Comparison of ENCODE assay signal across 1 cellular context in the genomic region with DNA sequence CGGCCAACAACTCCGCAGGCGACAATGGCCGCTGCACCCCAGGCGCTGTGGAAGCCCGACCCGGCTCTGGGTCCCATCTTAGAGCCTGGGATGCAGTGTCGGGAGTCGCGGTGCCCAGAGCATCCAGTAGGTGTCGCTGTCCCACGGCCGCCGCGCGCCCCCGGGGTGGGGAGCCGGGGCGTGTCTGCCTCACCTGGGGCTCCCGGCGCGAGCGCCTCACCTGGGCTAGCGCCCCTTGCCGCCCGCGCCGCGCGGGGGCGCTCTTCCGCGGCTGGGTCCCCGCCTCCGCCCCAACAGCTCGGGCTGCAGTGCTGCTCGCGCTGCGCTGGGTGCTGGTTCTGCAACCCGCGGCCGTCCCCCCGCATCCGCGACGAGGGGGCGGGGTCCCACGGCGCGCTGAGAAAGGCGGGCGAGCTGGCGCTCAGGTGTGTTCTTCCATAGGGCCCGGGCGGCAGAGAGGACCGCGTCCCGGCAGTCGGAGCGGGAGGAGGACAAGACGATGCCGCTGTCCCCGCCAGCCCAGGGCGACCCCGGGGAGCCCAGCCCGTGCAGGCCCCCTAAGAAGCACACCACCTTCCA.
TF ChIP-seq lines count a peak whose summit lies in the region.

TSS of gene CRYBG1 (plus strand) at position 308 of the 579 bp plus-strand sequence. CDS start at position 500, 192 bp downstream.

TF ChIP-seq in HepG2, 621 proteins besides CTCF, POLR2A, EP300 and RAD21 (continued from another document and continues in another):
- TF ChIP-seq, protein P1, sequence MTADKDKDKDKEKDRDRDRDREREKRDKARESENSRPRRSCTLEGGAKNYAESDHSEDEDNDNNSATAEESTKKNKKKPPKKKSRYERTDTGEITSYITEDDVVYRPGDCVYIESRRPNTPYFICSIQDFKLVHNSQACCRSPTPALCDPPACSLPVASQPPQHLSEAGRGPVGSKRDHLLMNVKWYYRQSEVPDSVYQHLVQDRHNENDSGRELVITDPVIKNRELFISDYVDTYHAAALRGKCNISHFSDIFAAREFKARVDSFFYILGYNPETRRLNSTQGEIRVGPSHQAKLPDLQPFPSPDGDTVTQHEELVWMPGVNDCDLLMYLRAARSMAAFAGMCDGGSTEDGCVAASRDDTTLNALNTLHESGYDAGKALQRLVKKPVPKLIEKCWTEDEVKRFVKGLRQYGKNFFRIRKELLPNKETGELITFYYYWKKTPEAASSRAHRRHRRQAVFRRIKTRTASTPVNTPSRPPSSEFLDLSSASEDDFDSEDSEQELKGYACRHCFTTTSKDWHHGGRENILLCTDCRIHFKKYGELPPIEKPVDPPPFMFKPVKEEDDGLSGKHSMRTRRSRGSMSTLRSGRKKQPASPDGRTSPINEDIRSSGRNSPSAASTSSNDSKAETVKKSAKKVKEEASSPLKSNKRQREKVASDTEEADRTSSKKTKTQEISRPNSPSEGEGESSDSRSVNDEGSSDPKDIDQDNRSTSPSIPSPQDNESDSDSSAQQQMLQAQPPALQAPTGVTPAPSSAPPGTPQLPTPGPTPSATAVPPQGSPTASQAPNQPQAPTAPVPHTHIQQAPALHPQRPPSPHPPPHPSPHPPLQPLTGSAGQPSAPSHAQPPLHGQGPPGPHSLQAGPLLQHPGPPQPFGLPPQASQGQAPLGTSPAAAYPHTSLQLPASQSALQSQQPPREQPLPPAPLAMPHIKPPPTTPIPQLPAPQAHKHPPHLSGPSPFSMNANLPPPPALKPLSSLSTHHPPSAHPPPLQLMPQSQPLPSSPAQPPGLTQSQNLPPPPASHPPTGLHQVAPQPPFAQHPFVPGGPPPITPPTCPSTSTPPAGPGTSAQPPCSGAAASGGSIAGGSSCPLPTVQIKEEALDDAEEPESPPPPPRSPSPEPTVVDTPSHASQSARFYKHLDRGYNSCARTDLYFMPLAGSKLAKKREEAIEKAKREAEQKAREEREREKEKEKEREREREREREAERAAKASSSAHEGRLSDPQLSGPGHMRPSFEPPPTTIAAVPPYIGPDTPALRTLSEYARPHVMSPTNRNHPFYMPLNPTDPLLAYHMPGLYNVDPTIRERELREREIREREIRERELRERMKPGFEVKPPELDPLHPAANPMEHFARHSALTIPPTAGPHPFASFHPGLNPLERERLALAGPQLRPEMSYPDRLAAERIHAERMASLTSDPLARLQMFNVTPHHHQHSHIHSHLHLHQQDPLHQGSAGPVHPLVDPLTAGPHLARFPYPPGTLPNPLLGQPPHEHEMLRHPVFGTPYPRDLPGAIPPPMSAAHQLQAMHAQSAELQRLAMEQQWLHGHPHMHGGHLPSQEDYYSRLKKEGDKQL (CRISPR knock-in tag; IDR thresholded peaks at IDR 0.05; ENCODE audit: low read depth): no peak
- TF ChIP-seq HES4 (CRISPR knock-in tag; IDR thresholded peaks at IDR 0.05; ENCODE audit: borderline replicate concordance): no peak
- TF ChIP-seq MEIS1 (CRISPR knock-in tag; IDR thresholded peaks at IDR 0.05; ENCODE audit: borderline replicate concordance): no peak
- no peak for TF ChIP-seq JUNB (CRISPR knock-in tag; IDR thresholded peaks at IDR 0.05; ENCODE audit: borderline replicate concordance)
- TF ChIP-seq ZNF292 (CRISPR knock-in tag; IDR thresholded peaks at IDR 0.05; ENCODE audit: borderline replicate concordance, low read depth): no peak
- 0 out of 2 replicates have a peak, but pooled peaks have one; percentile 53 for TF ChIP-seq ZBTB7B (CRISPR knock-in tag; IDR thresholded peaks at IDR 0.05)
- TF ChIP-seq ZNF530 (CRISPR knock-in tag; IDR thresholded peaks at IDR 0.05; ENCODE audit: low read depth): no peak
- TF ChIP-seq SP1 (IDR thresholded peaks at IDR 0.05): no peak
- no peak for TF ChIP-seq SP1 (CRISPR knock-in tag; IDR thresholded peaks at IDR 0.05)
- TF ChIP-seq TCF12 (IDR thresholded peaks at IDR 0.05): no peak
- no peak for TF ChIP-seq TCF12 (CRISPR knock-in tag; IDR thresholded peaks at IDR 0.05)
- no peak for TF ChIP-seq ZMAT5 (CRISPR knock-in tag; IDR thresholded peaks at IDR 0.05; ENCODE audit: borderline replicate concordance, low read depth)
- TF ChIP-seq, protein P2, sequence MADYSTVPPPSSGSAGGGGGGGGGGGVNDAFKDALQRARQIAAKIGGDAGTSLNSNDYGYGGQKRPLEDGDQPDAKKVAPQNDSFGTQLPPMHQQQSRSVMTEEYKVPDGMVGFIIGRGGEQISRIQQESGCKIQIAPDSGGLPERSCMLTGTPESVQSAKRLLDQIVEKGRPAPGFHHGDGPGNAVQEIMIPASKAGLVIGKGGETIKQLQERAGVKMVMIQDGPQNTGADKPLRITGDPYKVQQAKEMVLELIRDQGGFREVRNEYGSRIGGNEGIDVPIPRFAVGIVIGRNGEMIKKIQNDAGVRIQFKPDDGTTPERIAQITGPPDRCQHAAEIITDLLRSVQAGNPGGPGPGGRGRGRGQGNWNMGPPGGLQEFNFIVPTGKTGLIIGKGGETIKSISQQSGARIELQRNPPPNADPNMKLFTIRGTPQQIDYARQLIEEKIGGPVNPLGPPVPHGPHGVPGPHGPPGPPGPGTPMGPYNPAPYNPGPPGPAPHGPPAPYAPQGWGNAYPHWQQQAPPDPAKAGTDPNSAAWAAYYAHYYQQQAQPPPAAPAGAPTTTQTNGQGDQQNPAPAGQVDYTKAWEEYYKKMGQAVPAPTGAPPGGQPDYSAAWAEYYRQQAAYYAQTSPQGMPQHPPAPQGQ (CRISPR knock-in tag; IDR thresholded peaks at IDR 0.05; ENCODE audit: borderline replicate concordance): no peak
- no peak for TF ChIP-seq ZNF652 (CRISPR knock-in tag; IDR thresholded peaks at IDR 0.05; ENCODE audit: borderline replicate concordance, low read depth)
- no peak for TF ChIP-seq SATB2 (CRISPR knock-in tag; IDR thresholded peaks at IDR 0.05)
- TF ChIP-seq, protein P3, sequence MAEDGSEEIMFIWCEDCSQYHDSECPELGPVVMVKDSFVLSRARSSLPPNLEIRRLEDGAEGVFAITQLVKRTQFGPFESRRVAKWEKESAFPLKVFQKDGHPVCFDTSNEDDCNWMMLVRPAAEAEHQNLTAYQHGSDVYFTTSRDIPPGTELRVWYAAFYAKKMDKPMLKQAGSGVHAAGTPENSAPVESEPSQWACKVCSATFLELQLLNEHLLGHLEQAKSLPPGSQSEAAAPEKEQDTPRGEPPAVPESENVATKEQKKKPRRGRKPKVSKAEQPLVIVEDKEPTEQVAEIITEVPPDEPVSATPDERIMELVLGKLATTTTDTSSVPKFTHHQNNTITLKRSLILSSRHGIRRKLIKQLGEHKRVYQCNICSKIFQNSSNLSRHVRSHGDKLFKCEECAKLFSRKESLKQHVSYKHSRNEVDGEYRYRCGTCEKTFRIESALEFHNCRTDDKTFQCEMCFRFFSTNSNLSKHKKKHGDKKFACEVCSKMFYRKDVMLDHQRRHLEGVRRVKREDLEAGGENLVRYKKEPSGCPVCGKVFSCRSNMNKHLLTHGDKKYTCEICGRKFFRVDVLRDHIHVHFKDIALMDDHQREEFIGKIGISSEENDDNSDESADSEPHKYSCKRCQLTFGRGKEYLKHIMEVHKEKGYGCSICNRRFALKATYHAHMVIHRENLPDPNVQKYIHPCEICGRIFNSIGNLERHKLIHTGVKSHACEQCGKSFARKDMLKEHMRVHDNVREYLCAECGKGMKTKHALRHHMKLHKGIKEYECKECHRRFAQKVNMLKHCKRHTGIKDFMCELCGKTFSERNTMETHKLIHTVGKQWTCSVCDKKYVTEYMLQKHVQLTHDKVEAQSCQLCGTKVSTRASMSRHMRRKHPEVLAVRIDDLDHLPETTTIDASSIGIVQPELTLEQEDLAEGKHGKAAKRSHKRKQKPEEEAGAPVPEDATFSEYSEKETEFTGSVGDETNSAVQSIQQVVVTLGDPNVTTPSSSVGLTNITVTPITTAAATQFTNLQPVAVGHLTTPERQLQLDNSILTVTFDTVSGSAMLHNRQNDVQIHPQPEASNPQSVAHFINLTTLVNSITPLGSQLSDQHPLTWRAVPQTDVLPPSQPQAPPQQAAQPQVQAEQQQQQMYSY (CRISPR knock-in tag; IDR thresholded peaks at IDR 0.05): no peak
- TF ChIP-seq RBM22 (optimal IDR thresholded peaks at IDR 0.05; ENCODE audit: low read length): no peak
- TF ChIP-seq, protein P4, sequence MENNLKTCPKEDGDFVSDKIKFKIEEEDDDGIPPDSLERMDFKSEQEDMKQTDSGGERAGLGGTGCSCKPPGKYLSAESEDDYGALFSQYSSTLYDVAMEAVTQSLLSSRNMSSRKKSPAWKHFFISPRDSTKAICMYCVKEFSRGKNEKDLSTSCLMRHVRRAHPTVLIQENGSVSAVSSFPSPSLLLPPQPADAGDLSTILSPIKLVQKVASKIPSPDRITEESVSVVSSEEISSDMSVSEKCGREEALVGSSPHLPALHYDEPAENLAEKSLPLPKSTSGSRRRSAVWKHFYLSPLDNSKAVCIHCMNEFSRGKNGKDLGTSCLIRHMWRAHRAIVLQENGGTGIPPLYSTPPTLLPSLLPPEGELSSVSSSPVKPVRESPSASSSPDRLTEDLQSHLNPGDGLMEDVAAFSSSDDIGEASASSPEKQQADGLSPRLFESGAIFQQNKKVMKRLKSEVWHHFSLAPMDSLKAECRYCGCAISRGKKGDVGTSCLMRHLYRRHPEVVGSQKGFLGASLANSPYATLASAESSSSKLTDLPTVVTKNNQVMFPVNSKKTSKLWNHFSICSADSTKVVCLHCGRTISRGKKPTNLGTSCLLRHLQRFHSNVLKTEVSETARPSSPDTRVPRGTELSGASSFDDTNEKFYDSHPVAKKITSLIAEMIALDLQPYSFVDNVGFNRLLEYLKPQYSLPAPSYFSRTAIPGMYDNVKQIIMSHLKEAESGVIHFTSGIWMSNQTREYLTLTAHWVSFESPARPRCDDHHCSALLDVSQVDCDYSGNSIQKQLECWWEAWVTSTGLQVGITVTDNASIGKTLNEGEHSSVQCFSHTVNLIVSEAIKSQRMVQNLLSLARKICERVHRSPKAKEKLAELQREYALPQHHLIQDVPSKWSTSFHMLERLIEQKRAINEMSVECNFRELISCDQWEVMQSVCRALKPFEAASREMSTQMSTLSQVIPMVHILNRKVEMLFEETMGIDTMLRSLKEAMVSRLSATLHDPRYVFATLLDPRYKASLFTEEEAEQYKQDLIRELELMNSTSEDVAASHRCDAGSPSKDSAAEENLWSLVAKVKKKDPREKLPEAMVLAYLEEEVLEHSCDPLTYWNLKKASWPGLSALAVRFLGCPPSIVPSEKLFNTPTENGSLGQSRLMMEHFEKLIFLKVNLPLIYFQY (CRISPR knock-in tag; IDR thresholded peaks at IDR 0.05; ENCODE audit: borderline replicate concordance): 0 out of 2 replicates have a peak, but pooled peaks have one; percentile 27
- TF ChIP-seq ZNF414 (CRISPR knock-in tag; IDR thresholded peaks at IDR 0.05): 0 out of 2 replicates have a peak, but pooled peaks have one; percentile 27
- no peak for TF ChIP-seq SMC3 (IDR thresholded peaks at IDR 0.05; ENCODE audit: low read length)
- TF ChIP-seq ZNF460 (CRISPR knock-in tag; IDR thresholded peaks at IDR 0.05; ENCODE audit: borderline replicate concordance): no peak
- no peak; the same call in 1 of the 2 replicates for TF ChIP-seq GFI1 (CRISPR knock-in tag; IDR thresholded peaks at IDR 0.05; ENCODE audit: borderline replicate concordance)
- no peak for TF ChIP-seq ATF6 (CRISPR knock-in tag; conservative IDR thresholded peaks at IDR 0.05)
- TF ChIP-seq NAIF1 (CRISPR knock-in tag; IDR thresholded peaks at IDR 0.05; ENCODE audit: borderline replicate concordance): no peak
- TF ChIP-seq ZFP1 (CRISPR knock-in tag; IDR thresholded peaks at IDR 0.05): no peak
- TF ChIP-seq SETDB1 (CRISPR knock-in tag; IDR thresholded peaks at IDR 0.05; ENCODE audit: borderline replicate concordance): no peak
- TF ChIP-seq ZNF432 (CRISPR knock-in tag; IDR thresholded peaks at IDR 0.05; ENCODE audit: borderline replicate concordance): no peak
- TF ChIP-seq GATA4 (IDR thresholded peaks at IDR 0.05; ENCODE audit: borderline replicate concordance, low read depth): no peak
- TF ChIP-seq, protein P5, sequence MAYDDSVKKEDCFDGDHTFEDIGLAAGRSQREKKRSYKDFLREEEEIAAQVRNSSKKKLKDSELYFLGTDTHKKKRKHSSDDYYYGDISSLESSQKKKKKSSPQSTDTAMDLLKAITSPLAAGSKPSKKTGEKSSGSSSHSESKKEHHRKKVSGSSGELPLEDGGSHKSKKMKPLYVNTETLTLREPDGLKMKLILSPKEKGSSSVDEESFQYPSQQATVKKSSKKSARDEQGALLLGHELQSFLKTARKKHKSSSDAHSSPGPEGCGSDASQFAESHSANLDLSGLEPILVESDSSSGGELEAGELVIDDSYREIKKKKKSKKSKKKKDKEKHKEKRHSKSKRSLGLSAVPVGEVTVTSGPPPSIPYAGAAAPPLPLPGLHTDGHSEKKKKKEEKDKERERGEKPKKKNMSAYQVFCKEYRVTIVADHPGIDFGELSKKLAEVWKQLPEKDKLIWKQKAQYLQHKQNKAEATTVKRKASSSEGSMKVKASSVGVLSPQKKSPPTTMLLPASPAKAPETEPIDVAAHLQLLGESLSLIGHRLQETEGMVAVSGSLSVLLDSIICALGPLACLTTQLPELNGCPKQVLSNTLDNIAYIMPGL (CRISPR knock-in tag; IDR thresholded peaks at IDR 0.05; ENCODE audit: borderline replicate concordance in 1 of 2, low read depth in 1 of 2): peak; percentile 53 to 57; a peak in 2 of 4 replicates
- no peak for TF ChIP-seq TFDP2 (CRISPR knock-in tag; IDR thresholded peaks at IDR 0.05)
